ENCODE assay signal across 1 cellular context in the genomic region with DNA sequence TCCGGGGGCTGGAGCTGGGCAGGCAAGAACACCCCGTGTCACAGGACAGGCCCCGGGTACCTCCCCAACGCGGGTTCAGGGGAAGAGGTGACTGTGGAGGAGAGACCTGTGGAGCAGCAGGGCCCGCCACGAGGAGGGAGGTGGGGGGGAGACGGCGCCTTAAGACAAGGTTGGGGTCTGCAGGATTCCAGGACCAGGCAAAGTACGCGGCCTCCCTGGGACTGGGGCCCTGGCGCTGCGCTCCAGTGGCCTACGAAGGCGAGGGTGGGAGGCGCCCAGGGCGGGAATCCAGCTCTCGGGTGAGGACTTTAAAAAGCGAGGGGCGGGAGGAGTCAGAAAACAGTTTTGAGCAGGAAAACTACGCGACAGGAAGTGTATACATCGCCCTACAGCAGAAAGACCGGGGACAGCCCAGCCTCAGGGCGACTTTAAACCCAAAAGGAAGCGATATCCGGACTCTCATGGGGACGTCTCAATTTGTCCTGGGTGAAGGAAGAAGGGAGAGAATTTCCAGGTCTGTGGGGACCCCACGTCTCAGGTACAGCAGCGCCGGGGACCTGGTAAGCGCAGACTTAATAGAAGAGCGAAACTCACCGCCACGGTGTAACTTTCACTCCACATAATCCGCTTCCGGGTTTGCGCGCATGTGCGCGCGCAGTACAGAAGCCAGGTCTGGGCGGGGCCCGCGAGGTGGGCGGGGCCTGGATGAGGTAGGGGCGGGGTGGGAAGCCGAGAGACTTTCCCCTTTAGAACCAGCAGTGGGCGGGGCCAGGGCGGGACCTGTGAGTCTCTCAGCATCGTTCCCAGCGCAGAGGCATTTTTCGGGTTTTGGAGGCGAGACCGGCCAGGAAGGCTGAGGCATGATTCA.
TF ChIP-seq lines count a peak whose summit lies in the region.

A gene (minus strand): TSS at position 638 of the 868 bp plus-strand sequence.

TF ChIP-seq in HepG2, 621 proteins besides CTCF, POLR2A, EP300 and RAD21 (continued from another document):
- TF ChIP-seq, protein P1, sequence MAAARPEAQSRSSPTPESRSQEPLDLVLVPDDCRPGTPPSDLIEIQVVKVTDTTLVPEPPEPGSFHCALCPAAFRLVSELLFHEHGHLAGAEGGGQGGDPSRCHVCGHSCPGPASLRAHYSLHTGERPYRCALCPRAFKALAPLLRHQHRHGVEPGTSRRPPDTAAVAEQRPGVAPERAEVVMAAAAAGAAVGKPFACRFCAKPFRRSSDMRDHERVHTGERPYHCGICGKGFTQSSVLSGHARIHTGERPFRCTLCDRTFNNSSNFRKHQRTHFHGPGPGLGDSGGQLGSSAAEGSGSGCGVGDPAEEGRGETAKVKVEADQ (CRISPR knock-in tag; IDR thresholded peaks at IDR 0.05; ENCODE audit: borderline replicate concordance): no peak
- TF ChIP-seq ZNF556 (CRISPR knock-in tag; IDR thresholded peaks at IDR 0.05; ENCODE audit: borderline replicate concordance): no peak
- TF ChIP-seq CAMTA2 (CRISPR knock-in tag; IDR thresholded peaks at IDR 0.05; ENCODE audit: borderline replicate concordance): no peak
- no peak for TF ChIP-seq TARDBP (CRISPR knock-in tag; IDR thresholded peaks at IDR 0.05)
- no peak for TF ChIP-seq SUZ12 (IDR thresholded peaks at IDR 0.05; ENCODE audit: low read depth, low read length)
- TF ChIP-seq, protein P2, sequence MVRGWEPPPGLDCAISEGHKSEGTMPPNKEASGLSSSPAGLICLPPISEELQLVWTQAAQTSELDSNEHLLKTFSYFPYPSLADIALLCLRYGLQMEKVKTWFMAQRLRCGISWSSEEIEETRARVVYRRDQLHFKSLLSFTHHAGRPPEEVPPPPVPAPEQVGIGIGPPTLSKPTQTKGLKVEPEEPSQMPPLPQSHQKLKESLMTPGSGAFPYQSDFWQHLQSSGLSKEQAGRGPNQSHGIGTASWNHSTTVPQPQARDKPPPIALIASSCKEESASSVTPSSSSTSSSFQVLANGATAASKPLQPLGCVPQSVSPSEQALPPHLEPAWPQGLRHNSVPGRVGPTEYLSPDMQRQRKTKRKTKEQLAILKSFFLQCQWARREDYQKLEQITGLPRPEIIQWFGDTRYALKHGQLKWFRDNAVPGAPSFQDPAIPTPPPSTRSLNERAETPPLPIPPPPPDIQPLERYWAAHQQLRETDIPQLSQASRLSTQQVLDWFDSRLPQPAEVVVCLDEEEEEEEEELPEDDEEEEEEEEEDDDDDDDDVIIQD (CRISPR knock-in tag; IDR thresholded peaks at IDR 0.05; ENCODE audit: low read depth): no peak
- TF ChIP-seq JUND (CRISPR knock-in tag; IDR thresholded peaks at IDR 0.05): no peak
- TF ChIP-seq SMC3 (IDR thresholded peaks at IDR 0.05; ENCODE audit: low read length): no peak
- TF ChIP-seq, protein P3, sequence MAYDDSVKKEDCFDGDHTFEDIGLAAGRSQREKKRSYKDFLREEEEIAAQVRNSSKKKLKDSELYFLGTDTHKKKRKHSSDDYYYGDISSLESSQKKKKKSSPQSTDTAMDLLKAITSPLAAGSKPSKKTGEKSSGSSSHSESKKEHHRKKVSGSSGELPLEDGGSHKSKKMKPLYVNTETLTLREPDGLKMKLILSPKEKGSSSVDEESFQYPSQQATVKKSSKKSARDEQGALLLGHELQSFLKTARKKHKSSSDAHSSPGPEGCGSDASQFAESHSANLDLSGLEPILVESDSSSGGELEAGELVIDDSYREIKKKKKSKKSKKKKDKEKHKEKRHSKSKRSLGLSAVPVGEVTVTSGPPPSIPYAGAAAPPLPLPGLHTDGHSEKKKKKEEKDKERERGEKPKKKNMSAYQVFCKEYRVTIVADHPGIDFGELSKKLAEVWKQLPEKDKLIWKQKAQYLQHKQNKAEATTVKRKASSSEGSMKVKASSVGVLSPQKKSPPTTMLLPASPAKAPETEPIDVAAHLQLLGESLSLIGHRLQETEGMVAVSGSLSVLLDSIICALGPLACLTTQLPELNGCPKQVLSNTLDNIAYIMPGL (CRISPR knock-in tag; IDR thresholded peaks at IDR 0.05; ENCODE audit: borderline replicate concordance in 1 of 2, low read depth in 1 of 2): peak in 1 of 2 experiments; percentile 36; a peak in 1 of 4 replicates
- TF ChIP-seq HOXA9 (CRISPR knock-in tag; IDR thresholded peaks at IDR 0.05; ENCODE audit: borderline replicate concordance): no peak
- TF ChIP-seq CENPT (CRISPR knock-in tag; IDR thresholded peaks at IDR 0.05; ENCODE audit: low read depth): no peak
- TF ChIP-seq ZSCAN21 (CRISPR knock-in tag; IDR thresholded peaks at IDR 0.05; ENCODE audit: borderline replicate concordance): no peak
- TF ChIP-seq, protein P4, sequence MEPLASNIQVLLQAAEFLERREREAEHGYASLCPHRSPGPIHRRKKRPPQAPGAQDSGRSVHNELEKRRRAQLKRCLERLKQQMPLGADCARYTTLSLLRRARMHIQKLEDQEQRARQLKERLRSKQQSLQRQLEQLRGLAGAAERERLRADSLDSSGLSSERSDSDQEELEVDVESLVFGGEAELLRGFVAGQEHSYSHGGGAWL (CRISPR knock-in tag; IDR thresholded peaks at IDR 0.05): no peak
- no peak for TF ChIP-seq NRL (CRISPR knock-in tag; IDR thresholded peaks at IDR 0.05; ENCODE audit: borderline replicate concordance)
- TF ChIP-seq, protein P5, sequence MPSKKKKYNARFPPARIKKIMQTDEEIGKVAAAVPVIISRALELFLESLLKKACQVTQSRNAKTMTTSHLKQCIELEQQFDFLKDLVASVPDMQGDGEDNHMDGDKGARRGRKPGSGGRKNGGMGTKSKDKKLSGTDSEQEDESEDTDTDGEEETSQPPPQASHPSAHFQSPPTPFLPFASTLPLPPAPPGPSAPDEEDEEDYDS (CRISPR knock-in tag; IDR thresholded peaks at IDR 0.05): peak; percentile 14; the same call in 1 of the 2 replicates
- TF ChIP-seq ZNF644 (CRISPR knock-in tag; IDR thresholded peaks at IDR 0.05; ENCODE audit: low read depth): no peak
- TF ChIP-seq ZNF776 (CRISPR knock-in tag; IDR thresholded peaks at IDR 0.05): no peak
- no peak for TF ChIP-seq ZNF354B (CRISPR knock-in tag; IDR thresholded peaks at IDR 0.05)
- no peak for TF ChIP-seq SP1 (IDR thresholded peaks at IDR 0.05)
- peak; percentile 67 for TF ChIP-seq SP1 (CRISPR knock-in tag; IDR thresholded peaks at IDR 0.05)
- TF ChIP-seq SIX4 (CRISPR knock-in tag; IDR thresholded peaks at IDR 0.05): no peak
- no peak for TF ChIP-seq ZNF296 (CRISPR knock-in tag; conservative IDR thresholded peaks at IDR 0.05)
- no peak for TF ChIP-seq SMAD3 (CRISPR knock-in tag; IDR thresholded peaks at IDR 0.05)
- TF ChIP-seq, protein P6, sequence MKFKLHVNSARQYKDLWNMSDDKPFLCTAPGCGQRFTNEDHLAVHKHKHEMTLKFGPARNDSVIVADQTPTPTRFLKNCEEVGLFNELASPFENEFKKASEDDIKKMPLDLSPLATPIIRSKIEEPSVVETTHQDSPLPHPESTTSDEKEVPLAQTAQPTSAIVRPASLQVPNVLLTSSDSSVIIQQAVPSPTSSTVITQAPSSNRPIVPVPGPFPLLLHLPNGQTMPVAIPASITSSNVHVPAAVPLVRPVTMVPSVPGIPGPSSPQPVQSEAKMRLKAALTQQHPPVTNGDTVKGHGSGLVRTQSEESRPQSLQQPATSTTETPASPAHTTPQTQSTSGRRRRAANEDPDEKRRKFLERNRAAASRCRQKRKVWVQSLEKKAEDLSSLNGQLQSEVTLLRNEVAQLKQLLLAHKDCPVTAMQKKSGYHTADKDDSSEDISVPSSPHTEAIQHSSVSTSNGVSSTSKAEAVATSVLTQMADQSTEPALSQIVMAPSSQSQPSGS (CRISPR knock-in tag; IDR thresholded peaks at IDR 0.05): no peak
- no peak for TF ChIP-seq ZNF788 (CRISPR knock-in tag; IDR thresholded peaks at IDR 0.05; ENCODE audit: borderline replicate concordance)
- TF ChIP-seq RFX3 (CRISPR knock-in tag; IDR thresholded peaks at IDR 0.05): no peak
- no peak for TF ChIP-seq RBM22 (optimal IDR thresholded peaks at IDR 0.05; ENCODE audit: low read length)
- TF ChIP-seq, protein P7, sequence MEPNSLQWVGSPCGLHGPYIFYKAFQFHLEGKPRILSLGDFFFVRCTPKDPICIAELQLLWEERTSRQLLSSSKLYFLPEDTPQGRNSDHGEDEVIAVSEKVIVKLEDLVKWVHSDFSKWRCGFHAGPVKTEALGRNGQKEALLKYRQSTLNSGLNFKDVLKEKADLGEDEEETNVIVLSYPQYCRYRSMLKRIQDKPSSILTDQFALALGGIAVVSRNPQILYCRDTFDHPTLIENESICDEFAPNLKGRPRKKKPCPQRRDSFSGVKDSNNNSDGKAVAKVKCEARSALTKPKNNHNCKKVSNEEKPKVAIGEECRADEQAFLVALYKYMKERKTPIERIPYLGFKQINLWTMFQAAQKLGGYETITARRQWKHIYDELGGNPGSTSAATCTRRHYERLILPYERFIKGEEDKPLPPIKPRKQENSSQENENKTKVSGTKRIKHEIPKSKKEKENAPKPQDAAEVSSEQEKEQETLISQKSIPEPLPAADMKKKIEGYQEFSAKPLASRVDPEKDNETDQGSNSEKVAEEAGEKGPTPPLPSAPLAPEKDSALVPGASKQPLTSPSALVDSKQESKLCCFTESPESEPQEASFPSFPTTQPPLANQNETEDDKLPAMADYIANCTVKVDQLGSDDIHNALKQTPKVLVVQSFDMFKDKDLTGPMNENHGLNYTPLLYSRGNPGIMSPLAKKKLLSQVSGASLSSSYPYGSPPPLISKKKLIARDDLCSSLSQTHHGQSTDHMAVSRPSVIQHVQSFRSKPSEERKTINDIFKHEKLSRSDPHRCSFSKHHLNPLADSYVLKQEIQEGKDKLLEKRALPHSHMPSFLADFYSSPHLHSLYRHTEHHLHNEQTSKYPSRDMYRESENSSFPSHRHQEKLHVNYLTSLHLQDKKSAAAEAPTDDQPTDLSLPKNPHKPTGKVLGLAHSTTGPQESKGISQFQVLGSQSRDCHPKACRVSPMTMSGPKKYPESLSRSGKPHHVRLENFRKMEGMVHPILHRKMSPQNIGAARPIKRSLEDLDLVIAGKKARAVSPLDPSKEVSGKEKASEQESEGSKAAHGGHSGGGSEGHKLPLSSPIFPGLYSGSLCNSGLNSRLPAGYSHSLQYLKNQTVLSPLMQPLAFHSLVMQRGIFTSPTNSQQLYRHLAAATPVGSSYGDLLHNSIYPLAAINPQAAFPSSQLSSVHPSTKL (CRISPR knock-in tag; IDR thresholded peaks at IDR 0.05): no peak
- no peak for TF ChIP-seq ZNF282 (IDR thresholded peaks at IDR 0.05; ENCODE audit: partially characterized antibody)
- TF ChIP-seq ZNF160 (CRISPR knock-in tag; IDR thresholded peaks at IDR 0.05): no peak
- no peak for TF ChIP-seq IKZF1 (IDR thresholded peaks at IDR 0.05)
- TF ChIP-seq ZFP90 (CRISPR knock-in tag; IDR thresholded peaks at IDR 0.05; ENCODE audit: borderline replicate concordance): no peak
- 0 out of 2 replicates have a peak, but pooled peaks have one; percentile 47 for TF ChIP-seq HOXA5 (CRISPR knock-in tag; IDR thresholded peaks at IDR 0.05)
- no peak for TF ChIP-seq ZNF674 (CRISPR knock-in tag; IDR thresholded peaks at IDR 0.05; ENCODE audit: low read depth)
- no peak for TF ChIP-seq STAG1 (CRISPR knock-in tag; IDR thresholded peaks at IDR 0.05)
- TF ChIP-seq HCFC1 (IDR thresholded peaks at IDR 0.05; ENCODE audit: low read depth, low read length): no peak
- TF ChIP-seq, protein P8, sequence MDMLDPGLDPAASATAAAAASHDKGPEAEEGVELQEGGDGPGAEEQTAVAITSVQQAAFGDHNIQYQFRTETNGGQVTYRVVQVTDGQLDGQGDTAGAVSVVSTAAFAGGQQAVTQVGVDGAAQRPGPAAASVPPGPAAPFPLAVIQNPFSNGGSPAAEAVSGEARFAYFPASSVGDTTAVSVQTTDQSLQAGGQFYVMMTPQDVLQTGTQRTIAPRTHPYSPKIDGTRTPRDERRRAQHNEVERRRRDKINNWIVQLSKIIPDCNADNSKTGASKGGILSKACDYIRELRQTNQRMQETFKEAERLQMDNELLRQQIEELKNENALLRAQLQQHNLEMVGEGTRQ (IDR thresholded peaks at IDR 0.05; ENCODE audit: low read depth, low read length): no peak
- TF ChIP-seq, protein P8 (CRISPR knock-in tag; IDR thresholded peaks at IDR 0.05; ENCODE audit: borderline replicate concordance): no peak
- TF ChIP-seq HMGA1 (CRISPR knock-in tag; conservative IDR thresholded peaks at IDR 0.05): no peak
